ENCODE assay signal across 1 cellular context in the genomic region with DNA sequence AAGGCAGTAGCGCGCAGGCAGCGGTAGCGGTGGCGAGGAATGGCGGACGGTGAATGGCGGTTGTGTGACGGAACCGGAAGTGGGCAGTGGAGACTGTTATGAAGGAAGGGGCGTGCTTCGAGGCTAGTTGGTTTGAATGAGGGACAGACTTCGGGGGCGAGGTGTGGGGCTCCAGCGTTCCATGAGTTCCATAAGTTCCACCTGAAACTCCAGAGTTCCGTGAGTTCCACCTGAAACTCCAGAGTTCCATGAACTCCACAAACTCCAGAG.
TF ChIP-seq lines count a peak whose summit lies in the region.

No MANE protein-coding gene starts in this region.

TF ChIP-seq in K562, 482 proteins besides CTCF, POLR2A, EP300 and RAD21 (continued from another document):
- TF ChIP-seq GABPB1 (CRISPR knock-in tag; IDR thresholded peaks at IDR 0.05) (peak; percentile 18; the same call in 1 of the 2 replicates), SUPT5H (IDR thresholded peaks at IDR 0.05) (no peak), ZNF707 (CRISPR knock-in tag; conservative IDR thresholded peaks at IDR 0.05) (no peak), GABPA (tag; conservative IDR thresholded peaks at IDR 0.05; ENCODE audit: low read depth) (peak; percentile 84), ZNF134 (CRISPR knock-in tag; conservative IDR thresholded peaks at IDR 0.05) (no peak), L3MBTL2 (IDR thresholded peaks at IDR 0.05) (0 out of 2 replicates have a peak, but pooled peaks have one; percentile 45)
- TF ChIP-seq, protein P1, sequence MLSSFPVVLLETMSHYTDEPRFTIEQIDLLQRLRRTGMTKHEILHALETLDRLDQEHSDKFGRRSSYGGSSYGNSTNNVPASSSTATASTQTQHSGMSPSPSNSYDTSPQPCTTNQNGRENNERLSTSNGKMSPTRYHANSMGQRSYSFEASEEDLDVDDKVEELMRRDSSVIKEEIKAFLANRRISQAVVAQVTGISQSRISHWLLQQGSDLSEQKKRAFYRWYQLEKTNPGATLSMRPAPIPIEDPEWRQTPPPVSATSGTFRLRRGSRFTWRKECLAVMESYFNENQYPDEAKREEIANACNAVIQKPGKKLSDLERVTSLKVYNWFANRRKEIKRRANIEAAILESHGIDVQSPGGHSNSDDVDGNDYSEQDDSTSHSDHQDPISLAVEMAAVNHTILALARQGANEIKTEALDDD (IDR thresholded peaks at IDR 0.05) = no peak
- TF ChIP-seq, protein P2, sequence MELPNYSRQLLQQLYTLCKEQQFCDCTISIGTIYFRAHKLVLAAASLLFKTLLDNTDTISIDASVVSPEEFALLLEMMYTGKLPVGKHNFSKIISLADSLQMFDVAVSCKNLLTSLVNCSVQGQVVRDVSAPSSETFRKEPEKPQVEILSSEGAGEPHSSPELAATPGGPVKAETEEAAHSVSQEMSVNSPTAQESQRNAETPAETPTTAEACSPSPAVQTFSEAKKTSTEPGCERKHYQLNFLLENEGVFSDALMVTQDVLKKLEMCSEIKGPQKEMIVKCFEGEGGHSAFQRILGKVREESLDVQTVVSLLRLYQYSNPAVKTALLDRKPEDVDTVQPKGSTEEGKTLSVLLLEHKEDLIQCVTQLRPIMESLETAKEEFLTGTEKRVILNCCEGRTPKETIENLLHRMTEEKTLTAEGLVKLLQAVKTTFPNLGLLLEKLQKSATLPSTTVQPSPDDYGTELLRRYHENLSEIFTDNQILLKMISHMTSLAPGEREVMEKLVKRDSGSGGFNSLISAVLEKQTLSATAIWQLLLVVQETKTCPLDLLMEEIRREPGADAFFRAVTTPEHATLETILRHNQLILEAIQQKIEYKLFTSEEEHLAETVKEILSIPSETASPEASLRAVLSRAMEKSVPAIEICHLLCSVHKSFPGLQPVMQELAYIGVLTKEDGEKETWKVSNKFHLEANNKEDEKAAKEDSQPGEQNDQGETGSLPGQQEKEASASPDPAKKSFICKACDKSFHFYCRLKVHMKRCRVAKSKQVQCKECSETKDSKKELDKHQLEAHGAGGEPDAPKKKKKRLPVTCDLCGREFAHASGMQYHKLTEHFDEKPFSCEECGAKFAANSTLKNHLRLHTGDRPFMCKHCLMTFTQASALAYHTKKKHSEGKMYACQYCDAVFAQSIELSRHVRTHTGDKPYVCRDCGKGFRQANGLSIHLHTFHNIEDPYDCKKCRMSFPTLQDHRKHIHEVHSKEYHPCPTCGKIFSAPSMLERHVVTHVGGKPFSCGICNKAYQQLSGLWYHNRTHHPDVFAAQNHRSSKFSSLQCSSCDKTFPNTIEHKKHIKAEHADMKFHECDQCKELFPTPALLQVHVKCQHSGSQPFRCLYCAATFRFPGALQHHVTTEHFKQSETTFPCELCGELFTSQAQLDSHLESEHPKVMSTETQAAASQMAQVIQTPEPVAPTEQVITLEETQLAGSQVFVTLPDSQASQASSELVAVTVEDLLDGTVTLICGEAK (IDR thresholded peaks at IDR 0.05) = peak; percentile 58; the same call in 1 of the 2 replicates
- TF ChIP-seq, protein P2 (CRISPR knock-in tag; IDR thresholded peaks at IDR 0.05) = no peak
